In genomic region chr3:196219194-196219969, GRCh38 we compare ENCODE assay signal across 8 cellular contexts.
DNase-seq lines count a peak whose midpoint lies in the region; ATAC-seq lines count a peak whose summit lies in the region.

No MANE protein-coding gene starts in this region.

- no peaks in the 10 kb centered on the region for H3K36me3 Mint-ChIP-seq in T-helper 2 cell treated with Interferon-gamma antibody and Interleukin-4, amounts not matched to agents 5 μg/mL and 100 μg/mL, for 36 hours (ENCODE audit: low read depth)

- no peaks in the 10 kb centered on the region for H3K9me3 Mint-ChIP-seq in T-helper 2 cell treated with Interferon-gamma antibody and Interleukin-4, amounts not matched to agents 5 μg/mL and 100 μg/mL, for 36 hours

- peak overlapping the region; percentile 63 for H3K27ac Mint-ChIP-seq in T-helper 2 cell treated with Interferon-gamma antibody and Interleukin-4, amounts not matched to agents 5 μg/mL and 100 μg/mL, for 36 hours

- peak; percentile 72 for ATAC-seq in GM21515 (IDR thresholded peaks at IDR 0.05; ENCODE audit: unreplicated experiment)
- no peak for ATAC-seq in HG02763 (IDR thresholded peaks at IDR 0.05; ENCODE audit: unreplicated experiment)

- peak overlapping the region; percentile 85 for H3K4me3 Mint-ChIP-seq in T-helper 2 cell treated with Interferon-gamma antibody and Interleukin-4, amounts not matched to agents 5 μg/mL and 100 μg/mL, for 36 hours

- DNase-seq in C1 segment of cervical spinal cord (lab: John Stamatoyannopoulos, UW) (peak in 10 of 14 donors; percentile 4 to 85 (median 31)), NAMALWA (ENCODE audit: low spot score) (peak; percentile 72), astrocyte of the hippocampus (ENCODE audit: low read depth, low spot score) (peak; percentile 89), inferior parietal cortex (ENCODE audit: extremely low spot score) (peak; percentile 68)
- DNase-seq in T-helper 2 cell treated with Interferon-gamma antibody and Interleukin-4, amounts not matched to agents 5 μg/mL and 100 μg/mL, for 36 hours (ENCODE audit: low spot score) = peak; percentile 72
- DNase-seq in stimulated activated CD4-positive, alpha-beta T cell treated with anti-CD3 and anti-CD28 coated beads, Interleukin-1b, Interleukin-23, amount 100 ng/mL, for 1 hour (ENCODE audit: low read depth in 2 of 2) = peak; percentile 5 to 36

- peaks cover 3% of the 10 kb centered on the region for H3K27me3 Mint-ChIP-seq in T-helper 2 cell treated with Interferon-gamma antibody and Interleukin-4, amounts not matched to agents 5 μg/mL and 100 μg/mL, for 36 hours (ENCODE audit: low read depth)

- peaks cover 13% of the 10 kb centered on the region for H3K4me1 Mint-ChIP-seq in T-helper 2 cell treated with Interferon-gamma antibody and Interleukin-4, amounts not matched to agents 5 μg/mL and 100 μg/mL, for 36 hours (ENCODE audit: low read depth)

Comparison
In these comparisons a context has a peak if more than half of its experiments do, and no peak if none do; other contexts are left out.
1. DNase-seq: peak in every context shown above with its lines; median percentile 89 in astrocyte of the hippocampus; 72 in NAMALWA; 72 in T-helper 2 cell treated with Interferon-gamma antibody and Interleukin-4, amounts not matched to agents 5 μg/mL and 100 μg/mL, for 36 hours; 68 in inferior parietal cortex; 31 in C1 segment of cervical spinal cord; 20 in stimulated activated CD4-positive, alpha-beta T cell treated with anti-CD3 and anti-CD28 coated beads, Interleukin-1b, Interleukin-23, amount 100 ng/mL, for 1 hour.